In the genomic region with DNA sequence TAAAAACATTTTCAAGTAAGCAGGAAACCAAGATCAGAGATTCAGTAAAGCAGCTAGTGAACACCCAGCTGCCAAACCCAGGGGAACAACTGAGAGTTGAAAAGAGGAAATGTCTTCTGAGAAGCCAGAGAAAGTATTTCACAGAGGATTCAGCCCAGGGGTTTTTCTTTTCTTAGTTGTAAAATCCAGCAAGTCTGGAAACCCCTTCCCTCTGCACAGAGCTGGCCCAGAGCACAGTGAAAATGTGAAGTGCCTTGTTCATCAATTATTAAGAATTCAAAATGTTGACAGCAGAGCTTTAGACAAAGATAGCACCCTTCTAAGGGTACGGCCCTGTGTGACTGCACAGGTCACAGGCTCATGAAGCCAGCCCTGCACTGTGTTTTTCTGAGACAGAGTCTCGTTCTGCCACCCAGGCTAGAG, we compare ENCODE assay signal across 10 cellular contexts. TPM values are rescaled to one million over a fixed set of nuclear protein-coding genes. Genes with fewer than 3 reads are reported as not detected.
A peak's percentile ranks its signal among the peaks of the same experiment; 100 is the strongest.
DNase-seq lines count a peak whose midpoint lies in the region; ATAC-seq and TF ChIP-seq lines count a peak whose summit lies in the region.
"Had no signal": no experiment of that assay in that cellular context is flagged by ENCODE, and none has a peak within 500 bp of the region (broad histone marks: within the 10 kb centered on the region; RNA-seq: fewer than 3 reads in every experiment).

No MANE protein-coding gene starts in this region.

- H3K4me2 ChIP-seq in BLaER1 (peak overlapping the region; percentile 70), SU-DHL-6 (ENCODE audit: low read depth, low read length, poor library complexity, severe bottlenecking) (no peak overlapping the region)

- H3K4me1 ChIP-seq in BLaER1, result peaks cover 63% of the 10 kb centered on the region
- no peaks in the 10 kb centered on the region for H3K4me1 ChIP-seq in transverse colon
- H3K4me1 ChIP-seq: left lung had no signal

- peak overlapping the region; percentile 28; the same call in 1 of the 2 replicates for H3K4me3 ChIP-seq in BLaER1
- H3K4me3 ChIP-seq in SU-DHL-6 (ENCODE audit: insufficient read depth, low read length, poor library complexity, severe bottlenecking), result no peak overlapping the region
- no peak overlapping the region for H3K4me3 ChIP-seq in transverse colon
- H3K4me3 ChIP-seq: left lung had no signal

- peaks cover 16% of the 10 kb centered on the region for H3K36me3 ChIP-seq in BLaER1
- peaks cover 22% of the 10 kb centered on the region for H3K36me3 ChIP-seq in SU-DHL-6 (ENCODE audit: low read length)
- no peaks in the 10 kb centered on the region for H3K36me3 ChIP-seq in transverse colon
- H3K36me3 ChIP-seq: left lung had no signal

- intact Hi-C loops in transverse colon (cut with DNase I; ENCODE audit: low total_unique reads), result no loop called here

- 67% methylated on average over 2 of the region's 2 CpGs; no CpG with 5 or more reads in 1 of the 2 donors for WGBS in transverse colon (ENCODE audit: low coverage in 1 of 2), 2 donors

- TF ChIP-seq EP300 in transverse colon (IDR thresholded peaks at IDR 0.05; ENCODE audit: low read depth), result no peak

- in situ Hi-C loops in transverse colon (cut with MboI; ENCODE audit: low pct_ligation_motif_present in 1 of 4, low pct_unique_long_range_greater_than_20kb in 1 of 4, low sequenced_read_pairs in 3 of 4), result no loop called here

- no peak for TF ChIP-seq POLR2A in transverse colon (IDR thresholded peaks at IDR 0.05)

- H3K9me2 ChIP-seq in SU-DHL-6 (replicated peaks; ENCODE audit: insufficient read depth, low read length), result no peaks in the 10 kb centered on the region

- H3K9ac ChIP-seq in BLaER1 (peak overlapping the region; percentile 61), SU-DHL-6 (ENCODE audit: low read length) (no peak overlapping the region)

- H2AFZ ChIP-seq in SU-DHL-6 (ENCODE audit: low read depth, low read length, severe bottlenecking), result no peak overlapping the region

- no peak for DNase-seq in transverse colon
- no peak for DNase-seq in T1000 (lab: John Stamatoyannopoulos, UW)
- no peak for DNase-seq in activated CD8-positive, alpha-beta memory T cell treated with anti-CD3 and anti-CD28 coated beads, Interleukin-2, amount 50 U/mL, for 48 hours
- no peak for DNase-seq in hippocampal formation (lab: John Stamatoyannopoulos, UW)
- DNase-seq: left lung, NCI-H510A had no signal

- TF ChIP-seq CTCF in SU-DHL-6 (IDR thresholded peaks at IDR 0.05; ENCODE audit: insufficient read depth, low read length, poor library complexity, severe bottlenecking) (no peak), transverse colon (IDR thresholded peaks at IDR 0.05) (no peak)

- H3K27me3 ChIP-seq in BLaER1 (no peaks in the 10 kb centered on the region), SU-DHL-6 (ENCODE audit: low read length) (no peaks in the 10 kb centered on the region), transverse colon (peaks cover 4% of the 10 kb centered on the region)
- H3K27me3 ChIP-seq: left lung had no signal

- no peaks in the 10 kb centered on the region for H3K79me2 ChIP-seq in SU-DHL-6 (ENCODE audit: insufficient read depth, low read length)

- H3K27ac ChIP-seq in BLaER1 (peak overlapping the region; percentile 84), SU-DHL-6 (ENCODE audit: low read depth, low read length) (peak overlapping the region; percentile 54), transverse colon (no peak overlapping the region)
- H3K27ac ChIP-seq: left lung had no signal

- ATAC-seq in GM18909 (IDR thresholded peaks at IDR 0.05; ENCODE audit: poor library complexity, unreplicated experiment) (peak; percentile 79), HG03039 (IDR thresholded peaks at IDR 0.05; ENCODE audit: unreplicated experiment) (peak; percentile 60)
- ATAC-seq: left lung had no signal

- no peaks in the 10 kb centered on the region for H4K20me1 ChIP-seq in BLaER1
- 0 out of 2 replicates have a peak, but pooled peaks cover 5% of the 10 kb centered on the region for H4K20me1 ChIP-seq in SU-DHL-6 (ENCODE audit: low read depth, low read length)

- 0 out of 2 replicates have a peak, but pooled peaks cover 10% of the 10 kb centered on the region for H3F3A ChIP-seq in SU-DHL-6 (ENCODE audit: insufficient read depth)

- peaks cover 30% of the 10 kb centered on the region for H3K9me3 ChIP-seq in BLaER1
- H3K9me3 ChIP-seq in SU-DHL-6 (ENCODE audit: insufficient read depth, low read length), result no peaks in the 10 kb centered on the region
- H3K9me3 ChIP-seq in transverse colon, result no peaks in the 10 kb centered on the region

RNA-seq across cellular contexts. Expression of gene AFF3, which starts 28.4 kb away (rescaled TPM):
- 10 to 100 TPM in 2 of 4 donors, 1 to 10 TPM in 2; 9.0 to 20.2 (median 14.5) TPM for total RNA-seq in transverse colon

Comparison
In these comparisons a context has a peak if more than half of its experiments do, and no peak if none do; other contexts are left out.
1. H3K27ac ChIP-seq: peak in BLaER1 (single experiment) and SU-DHL-6 (single experiment); none in transverse colon (0 of 4).